In genomic region chr16:4113358-4114256, GRCh38 we compare ENCODE assay signal across 1 cellular context.
TF ChIP-seq lines count a peak whose summit lies in the region.

No MANE protein-coding gene starts in this region.

TF ChIP-seq in HepG2, 621 proteins besides CTCF, POLR2A, EP300 and RAD21 (continued from another document and continues in another):
- no peak for TF ChIP-seq ZNF496 (CRISPR knock-in tag; IDR thresholded peaks at IDR 0.05; ENCODE audit: insufficient replicate concordance)
- TF ChIP-seq, protein P1, sequence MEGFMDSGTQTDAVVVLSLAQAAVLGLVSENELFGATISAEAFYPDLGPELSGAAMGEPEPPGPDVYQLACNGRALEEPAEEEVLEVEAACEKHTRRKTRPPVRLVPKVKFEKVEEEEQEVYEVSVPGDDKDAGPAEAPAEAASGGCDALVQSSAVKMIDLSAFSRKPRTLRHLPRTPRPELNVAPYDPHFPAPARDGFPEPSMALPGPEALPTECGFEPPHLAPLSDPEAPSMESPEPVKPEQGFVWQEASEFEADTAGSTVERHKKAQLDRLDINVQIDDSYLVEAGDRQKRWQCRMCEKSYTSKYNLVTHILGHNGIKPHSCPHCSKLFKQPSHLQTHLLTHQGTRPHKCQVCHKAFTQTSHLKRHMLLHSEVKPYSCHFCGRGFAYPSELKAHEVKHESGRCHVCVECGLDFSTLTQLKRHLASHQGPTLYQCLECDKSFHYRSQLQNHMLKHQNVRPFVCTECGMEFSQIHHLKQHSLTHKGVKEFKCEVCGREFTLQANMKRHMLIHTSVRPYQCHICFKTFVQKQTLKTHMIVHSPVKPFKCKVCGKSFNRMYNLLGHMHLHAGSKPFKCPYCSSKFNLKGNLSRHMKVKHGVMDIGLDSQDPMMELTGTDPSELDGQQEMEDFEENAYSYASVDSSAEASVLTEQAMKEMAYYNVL (CRISPR knock-in tag; IDR thresholded peaks at IDR 0.05; ENCODE audit: borderline replicate concordance): no peak
- TF ChIP-seq ZNF572 (CRISPR knock-in tag; IDR thresholded peaks at IDR 0.05): no peak
- TF ChIP-seq KDM1A (CRISPR knock-in tag; IDR thresholded peaks at IDR 0.05): no peak
- no peak for TF ChIP-seq ZFYVE20 (CRISPR knock-in tag; IDR thresholded peaks at IDR 0.05; ENCODE audit: borderline replicate concordance, low read depth)
- TF ChIP-seq U2AF1 (optimal IDR thresholded peaks at IDR 0.05; ENCODE audit: low read depth, low read length): no peak
- TF ChIP-seq CREM (IDR thresholded peaks at IDR 0.05): no peak
- TF ChIP-seq CREM (CRISPR knock-in tag; IDR thresholded peaks at IDR 0.05): no peak
- TF ChIP-seq RFXANK (CRISPR knock-in tag; IDR thresholded peaks at IDR 0.05): no peak
- no peak for TF ChIP-seq AGO1 (IDR thresholded peaks at IDR 0.05; ENCODE audit: low read depth, low read length, poor library complexity, severe bottlenecking)
- TF ChIP-seq ZNF180 (CRISPR knock-in tag; IDR thresholded peaks at IDR 0.05; ENCODE audit: borderline replicate concordance, low read depth): no peak
- TF ChIP-seq, protein P2, sequence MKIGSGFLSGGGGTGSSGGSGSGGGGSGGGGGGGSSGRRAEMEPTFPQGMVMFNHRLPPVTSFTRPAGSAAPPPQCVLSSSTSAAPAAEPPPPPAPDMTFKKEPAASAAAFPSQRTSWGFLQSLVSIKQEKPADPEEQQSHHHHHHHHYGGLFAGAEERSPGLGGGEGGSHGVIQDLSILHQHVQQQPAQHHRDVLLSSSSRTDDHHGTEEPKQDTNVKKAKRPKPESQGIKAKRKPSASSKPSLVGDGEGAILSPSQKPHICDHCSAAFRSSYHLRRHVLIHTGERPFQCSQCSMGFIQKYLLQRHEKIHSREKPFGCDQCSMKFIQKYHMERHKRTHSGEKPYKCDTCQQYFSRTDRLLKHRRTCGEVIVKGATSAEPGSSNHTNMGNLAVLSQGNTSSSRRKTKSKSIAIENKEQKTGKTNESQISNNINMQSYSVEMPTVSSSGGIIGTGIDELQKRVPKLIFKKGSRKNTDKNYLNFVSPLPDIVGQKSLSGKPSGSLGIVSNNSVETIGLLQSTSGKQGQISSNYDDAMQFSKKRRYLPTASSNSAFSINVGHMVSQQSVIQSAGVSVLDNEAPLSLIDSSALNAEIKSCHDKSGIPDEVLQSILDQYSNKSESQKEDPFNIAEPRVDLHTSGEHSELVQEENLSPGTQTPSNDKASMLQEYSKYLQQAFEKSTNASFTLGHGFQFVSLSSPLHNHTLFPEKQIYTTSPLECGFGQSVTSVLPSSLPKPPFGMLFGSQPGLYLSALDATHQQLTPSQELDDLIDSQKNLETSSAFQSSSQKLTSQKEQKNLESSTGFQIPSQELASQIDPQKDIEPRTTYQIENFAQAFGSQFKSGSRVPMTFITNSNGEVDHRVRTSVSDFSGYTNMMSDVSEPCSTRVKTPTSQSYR (CRISPR knock-in tag; IDR thresholded peaks at IDR 0.05; ENCODE audit: borderline replicate concordance): peak; percentile 34; the same call in 1 of the 2 replicates
- TF ChIP-seq SP140L (CRISPR knock-in tag; IDR thresholded peaks at IDR 0.05; ENCODE audit: borderline replicate concordance): no peak
- no peak for TF ChIP-seq ZNF691 (CRISPR knock-in tag; IDR thresholded peaks at IDR 0.05; ENCODE audit: borderline replicate concordance, low read depth)
- TF ChIP-seq MIER3 (CRISPR knock-in tag; IDR thresholded peaks at IDR 0.05; ENCODE audit: borderline replicate concordance): no peak
- TF ChIP-seq, protein P3, sequence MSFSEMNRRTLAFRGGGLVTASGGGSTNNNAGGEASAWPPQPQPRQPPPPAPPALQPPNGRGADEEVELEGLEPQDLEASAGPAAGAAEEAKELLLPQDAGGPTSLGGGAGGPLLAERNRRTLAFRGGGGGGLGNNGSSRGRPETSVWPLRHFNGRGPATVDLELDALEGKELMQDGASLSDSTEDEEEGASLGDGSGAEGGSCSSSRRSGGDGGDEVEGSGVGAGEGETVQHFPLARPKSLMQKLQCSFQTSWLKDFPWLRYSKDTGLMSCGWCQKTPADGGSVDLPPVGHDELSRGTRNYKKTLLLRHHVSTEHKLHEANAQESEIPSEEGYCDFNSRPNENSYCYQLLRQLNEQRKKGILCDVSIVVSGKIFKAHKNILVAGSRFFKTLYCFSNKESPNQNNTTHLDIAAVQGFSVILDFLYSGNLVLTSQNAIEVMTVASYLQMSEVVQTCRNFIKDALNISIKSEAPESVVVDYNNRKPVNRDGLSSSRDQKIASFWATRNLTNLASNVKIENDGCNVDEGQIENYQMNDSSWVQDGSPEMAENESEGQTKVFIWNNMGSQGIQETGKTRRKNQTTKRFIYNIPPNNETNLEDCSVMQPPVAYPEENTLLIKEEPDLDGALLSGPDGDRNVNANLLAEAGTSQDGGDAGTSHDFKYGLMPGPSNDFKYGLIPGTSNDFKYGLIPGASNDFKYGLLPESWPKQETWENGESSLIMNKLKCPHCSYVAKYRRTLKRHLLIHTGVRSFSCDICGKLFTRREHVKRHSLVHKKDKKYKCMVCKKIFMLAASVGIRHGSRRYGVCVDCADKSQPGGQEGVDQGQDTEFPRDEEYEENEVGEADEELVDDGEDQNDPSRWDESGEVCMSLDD (CRISPR knock-in tag; IDR thresholded peaks at IDR 0.05; ENCODE audit: borderline replicate concordance): no peak
- no peak for TF ChIP-seq RERE (CRISPR knock-in tag; IDR thresholded peaks at IDR 0.05; ENCODE audit: low read depth)
- TF ChIP-seq HOMEZ (CRISPR knock-in tag; IDR thresholded peaks at IDR 0.05; ENCODE audit: low read depth): no peak
- no peak for TF ChIP-seq WIZ (CRISPR knock-in tag; IDR thresholded peaks at IDR 0.05)
- peak; percentile 97 for TF ChIP-seq ESRRA (CRISPR knock-in tag; IDR thresholded peaks at IDR 0.05; ENCODE audit: low read depth)
- no peak for TF ChIP-seq ZNF335 (CRISPR knock-in tag; IDR thresholded peaks at IDR 0.05)
- TF ChIP-seq ZSCAN9 (CRISPR knock-in tag; IDR thresholded peaks at IDR 0.05; ENCODE audit: borderline replicate concordance): 0 out of 2 replicates have a peak, but pooled peaks have one; percentile 29
- TF ChIP-seq ZFP36 (IDR thresholded peaks at IDR 0.05; ENCODE audit: borderline replicate concordance, low read depth, low read length, partially characterized antibody): no peak
- TF ChIP-seq, protein P4, sequence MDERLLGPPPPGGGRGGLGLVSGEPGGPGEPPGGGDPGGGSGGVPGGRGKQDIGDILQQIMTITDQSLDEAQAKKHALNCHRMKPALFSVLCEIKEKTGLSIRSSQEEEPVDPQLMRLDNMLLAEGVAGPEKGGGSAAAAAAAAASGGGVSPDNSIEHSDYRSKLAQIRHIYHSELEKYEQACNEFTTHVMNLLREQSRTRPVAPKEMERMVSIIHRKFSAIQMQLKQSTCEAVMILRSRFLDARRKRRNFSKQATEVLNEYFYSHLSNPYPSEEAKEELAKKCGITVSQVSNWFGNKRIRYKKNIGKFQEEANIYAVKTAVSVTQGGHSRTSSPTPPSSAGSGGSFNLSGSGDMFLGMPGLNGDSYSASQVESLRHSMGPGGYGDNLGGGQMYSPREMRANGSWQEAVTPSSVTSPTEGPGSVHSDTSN (CRISPR knock-in tag; IDR thresholded peaks at IDR 0.05): no peak
- TF ChIP-seq MTA1 (CRISPR knock-in tag; IDR thresholded peaks at IDR 0.05; ENCODE audit: borderline replicate concordance): no peak
- no peak for TF ChIP-seq ZNF766 (CRISPR knock-in tag; IDR thresholded peaks at IDR 0.05; ENCODE audit: borderline replicate concordance)
- TF ChIP-seq MIXL1 (CRISPR knock-in tag; IDR thresholded peaks at IDR 0.05): no peak
- TF ChIP-seq ZNF777 (CRISPR knock-in tag; IDR thresholded peaks at IDR 0.05): peak; percentile 42; the same call in 1 of the 2 replicates
- TF ChIP-seq ZNF20 (CRISPR knock-in tag; IDR thresholded peaks at IDR 0.05): peak; percentile 33; the same call in 1 of the 2 replicates
- peak; percentile 80 for TF ChIP-seq HNF4G (IDR thresholded peaks at IDR 0.05; ENCODE audit: borderline replicate concordance, low read depth, low read length)
- TF ChIP-seq HNF4G (CRISPR knock-in tag; IDR thresholded peaks at IDR 0.05; ENCODE audit: borderline replicate concordance, low read depth): peak; percentile 38; the same call in 1 of the 2 replicates
- TF ChIP-seq FOXJ3 (CRISPR knock-in tag; IDR thresholded peaks at IDR 0.05; ENCODE audit: borderline replicate concordance): no peak
- no peak for TF ChIP-seq ZNF3 (CRISPR knock-in tag; IDR thresholded peaks at IDR 0.05)
- TF ChIP-seq TEAD2 (CRISPR knock-in tag; IDR thresholded peaks at IDR 0.05): no peak
- TF ChIP-seq, protein P5, sequence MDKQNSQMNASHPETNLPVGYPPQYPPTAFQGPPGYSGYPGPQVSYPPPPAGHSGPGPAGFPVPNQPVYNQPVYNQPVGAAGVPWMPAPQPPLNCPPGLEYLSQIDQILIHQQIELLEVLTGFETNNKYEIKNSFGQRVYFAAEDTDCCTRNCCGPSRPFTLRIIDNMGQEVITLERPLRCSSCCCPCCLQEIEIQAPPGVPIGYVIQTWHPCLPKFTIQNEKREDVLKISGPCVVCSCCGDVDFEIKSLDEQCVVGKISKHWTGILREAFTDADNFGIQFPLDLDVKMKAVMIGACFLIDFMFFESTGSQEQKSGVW (CRISPR knock-in tag; IDR thresholded peaks at IDR 0.05; ENCODE audit: borderline replicate concordance): no peak
- 0 out of 2 replicates have a peak, but pooled peaks have one; percentile 57 for TF ChIP-seq ZMAT3 (CRISPR knock-in tag; conservative IDR thresholded peaks at IDR 0.05)
- no peak for TF ChIP-seq HHEX (CRISPR knock-in tag; IDR thresholded peaks at IDR 0.05)
- no peak for TF ChIP-seq ZBTB7A (CRISPR knock-in tag; IDR thresholded peaks at IDR 0.05)
- TF ChIP-seq RBM22 (optimal IDR thresholded peaks at IDR 0.05; ENCODE audit: low read length): no peak
- no peak; the same call in 1 of the 2 replicates for TF ChIP-seq CEBPG (CRISPR knock-in tag; IDR thresholded peaks at IDR 0.05)
- TF ChIP-seq, protein P6, sequence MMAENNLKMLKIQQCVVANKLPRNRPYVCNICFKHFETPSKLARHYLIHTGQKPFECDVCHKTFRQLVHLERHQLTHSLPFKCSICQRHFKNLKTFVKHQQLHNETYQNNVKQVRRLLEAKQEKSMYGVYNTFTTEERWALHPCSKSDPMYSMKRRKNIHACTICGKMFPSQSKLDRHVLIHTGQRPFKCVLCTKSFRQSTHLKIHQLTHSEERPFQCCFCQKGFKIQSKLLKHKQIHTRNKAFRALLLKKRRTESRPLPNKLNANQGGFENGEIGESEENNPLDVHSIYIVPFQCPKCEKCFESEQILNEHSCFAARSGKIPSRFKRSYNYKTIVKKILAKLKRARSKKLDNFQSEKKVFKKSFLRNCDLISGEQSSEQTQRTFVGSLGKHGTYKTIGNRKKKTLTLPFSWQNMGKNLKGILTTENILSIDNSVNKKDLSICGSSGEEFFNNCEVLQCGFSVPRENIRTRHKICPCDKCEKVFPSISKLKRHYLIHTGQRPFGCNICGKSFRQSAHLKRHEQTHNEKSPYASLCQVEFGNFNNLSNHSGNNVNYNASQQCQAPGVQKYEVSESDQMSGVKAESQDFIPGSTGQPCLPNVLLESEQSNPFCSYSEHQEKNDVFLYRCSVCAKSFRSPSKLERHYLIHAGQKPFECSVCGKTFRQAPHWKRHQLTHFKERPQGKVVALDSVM (CRISPR knock-in tag; IDR thresholded peaks at IDR 0.05): no peak
